ENCODE assay signal across 7 cellular contexts in genomic region chr2:89765357-89765718, GRCh38.
DNase-seq lines count a peak whose midpoint lies in the region; ATAC-seq and TF ChIP-seq lines count a peak whose summit lies in the region.
"Not testable (repeated sequence)": the region's sequence is repeated elsewhere in the genome, so short reads cannot be mapped to it uniquely, and the experiment has no call there.

No MANE protein-coding gene starts in this region.

- not testable (repeated sequence) for H3K4me1 ChIP-seq in RWPE2 (ENCODE audit: insufficient read depth, poor library complexity, severe bottlenecking); right atrium auricular region; lower lobe of right lung
- H3K4me1 ChIP-seq in suprapubic skin, result peaks cover 12% of the 10 kb centered on the region

- H3K27me3 ChIP-seq in RWPE2 (ENCODE audit: insufficient read depth, poor library complexity, severe bottlenecking), result peaks cover 22% of the 10 kb centered on the region
- not testable (repeated sequence) for H3K27me3 ChIP-seq in right atrium auricular region
- H3K27me3 ChIP-seq in lower lobe of right lung (ENCODE audit: low read depth), result peaks cover 48% of the 10 kb centered on the region
- H3K27me3 ChIP-seq in suprapubic skin, result peaks cover 35% of the 10 kb centered on the region

- CTCF ChIA-PET in GM10248 (lab: Yijun Ruan, JAX), result not testable (repeated sequence)

- not testable (repeated sequence) for H3K9me3 ChIP-seq in RWPE2 (ENCODE audit: severe bottlenecking); right atrium auricular region; lower lobe of right lung; suprapubic skin

- not testable (repeated sequence) for TF ChIP-seq POLR2A in suprapubic skin (IDR thresholded peaks at IDR 0.05)

- H3K27me3 Mint-ChIP-seq in chondrocyte (ENCODE audit: low read depth), result not testable (repeated sequence)

- POLR2A ChIA-PET in GM10248 (lab: Yijun Ruan, JAX), result not testable (repeated sequence)

- not testable (repeated sequence) for TF ChIP-seq EP300 in suprapubic skin (IDR thresholded peaks at IDR 0.05)

- H3K27ac ChIP-seq in RWPE2 (ENCODE audit: poor library complexity, severe bottlenecking); right atrium auricular region; lower lobe of right lung; suprapubic skin: not testable (repeated sequence)

- DNase-seq in GM10248 (ENCODE audit: extremely low spot score), result peak; percentile 4
- peak; percentile 56 for DNase-seq in RWPE2 (ENCODE audit: low spot score)
- DNase-seq in chondrocyte (ENCODE audit: low spot score), result peak; percentile 95
- peak; percentile 56 for DNase-seq in right atrium auricular region (ENCODE audit: low spot score)
- DNase-seq in lower lobe of right lung, result peak; percentile 43
- DNase-seq in posterior vena cava (ENCODE audit: low spot score), result peak; percentile 77
- peak; percentile 51 to 66 for DNase-seq in suprapubic skin (ENCODE audit: low spot score in 2 of 2)

- H3K9me3 Mint-ChIP-seq in chondrocyte (ENCODE audit: low read depth), result peaks cover 59% of the 10 kb centered on the region

- H3K36me3 Mint-ChIP-seq in chondrocyte (ENCODE audit: low read depth), result not testable (repeated sequence)

- ATAC-seq in RWPE2 (ENCODE audit: low read depth); lower lobe of right lung: not testable (repeated sequence)

- H3K36me3 ChIP-seq in RWPE2 (ENCODE audit: low read depth); right atrium auricular region; lower lobe of right lung; suprapubic skin: not testable (repeated sequence)

- intact Hi-C loops in lower lobe of right lung (cut with DNase I); posterior vena cava (cut with DNase I): not testable (repeated sequence)

- not testable (repeated sequence) for H3K4me3 Mint-ChIP-seq in chondrocyte (ENCODE audit: unreplicated experiment)

- 93% methylated on average over 5 of the region's 5 CpGs for WGBS in suprapubic skin

- not testable (repeated sequence) for H3K27ac Mint-ChIP-seq in chondrocyte (ENCODE audit: unreplicated experiment)

- H3K4me1 Mint-ChIP-seq in chondrocyte (ENCODE audit: low read depth), result not testable (repeated sequence)

- not testable (repeated sequence) for TF ChIP-seq CTCF in GM10248 (IDR thresholded peaks at IDR 0.05; ENCODE audit: control extremely low read depth, extremely low read depth, low read depth, missing control alignments); RWPE2 (IDR thresholded peaks at IDR 0.05; ENCODE audit: poor library complexity, severe bottlenecking); chondrocyte (IDR thresholded peaks at IDR 0.05); right atrium auricular region (IDR thresholded peaks at IDR 0.05); lower lobe of right lung (IDR thresholded peaks at IDR 0.05); suprapubic skin (IDR thresholded peaks at IDR 0.05)

- H3K4me3 ChIP-seq in RWPE2 (ENCODE audit: severe bottlenecking); right atrium auricular region; lower lobe of right lung; suprapubic skin: not testable (repeated sequence)

Comparison
In these comparisons a context has a peak if more than half of its experiments do, and no peak if none do; other contexts are left out.
1. DNase-seq: peak in every context shown above with its lines; median percentile 95 in chondrocyte; 77 in posterior vena cava; 58 in suprapubic skin; 56 in RWPE2; 56 in right atrium auricular region; 43 in lower lobe of right lung; 4 in GM10248.